ENCODE assay signal across 25 cellular contexts in the genomic region with DNA sequence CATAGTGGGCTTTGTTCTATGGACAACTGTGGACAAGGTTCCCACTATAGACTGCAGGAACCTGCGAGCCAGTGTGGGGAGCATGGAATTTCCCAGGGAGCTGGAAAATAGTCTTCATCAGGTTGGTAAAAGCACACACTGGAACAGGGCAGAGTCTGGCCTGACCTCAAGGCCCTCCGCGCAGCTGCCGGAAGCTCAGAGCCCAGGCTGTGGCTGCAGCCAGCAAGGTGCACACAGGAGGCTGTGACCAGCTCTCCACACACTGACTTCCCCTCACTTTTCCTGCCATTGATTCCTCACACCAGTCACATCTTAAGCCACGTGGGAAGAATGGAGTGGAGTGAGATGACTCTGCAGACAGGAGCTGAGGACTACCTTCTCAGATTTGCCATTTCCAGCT. TPM values are rescaled to one million over a fixed set of nuclear protein-coding genes. Genes with fewer than 3 reads are reported as not detected.
A peak's percentile ranks its signal among the peaks of the same experiment; 100 is the strongest.
DNase-seq lines count a peak whose midpoint lies in the region; FAIRE-seq and TF ChIP-seq lines count a peak whose summit lies in the region.
"Had no signal": no experiment of that assay in that cellular context is flagged by ENCODE, and none has a peak within 500 bp of the region (broad histone marks: within the 10 kb centered on the region; RNA-seq: fewer than 3 reads in every experiment).

No MANE protein-coding gene starts in this region.

- no peak overlapping the region for H3K4me3 ChIP-seq in kidney (ENCODE audit: low read length in 2 of 2)
- no peak overlapping the region for H3K4me3 ChIP-seq in spleen
- H3K4me3 ChIP-seq in tibial nerve: no peak overlapping the region
- no peak overlapping the region for H3K4me3 ChIP-seq in SJCRH30
- H3K4me3 ChIP-seq: BLaER1 treated with 17β-estradiol and CSF1 and Interleukin-3, amounts not matched to agents 10 nM and 100 nM; GM12878; GM23248; MG63; Peyer's patch had no signal

- H3K27me3 ChIP-seq in spleen (replicated peaks in 1 of 7) (peaks cover 0 to 23% (median 0%) of the 10 kb centered on the region in 7 donors), tibial nerve (no peaks in the 10 kb centered on the region), SJCRH30 (no peaks in the 10 kb centered on the region)
- H3K27me3 ChIP-seq: BLaER1 treated with 17β-estradiol and CSF1 and Interleukin-3, amounts not matched to agents 10 nM and 100 nM; MG63; Peyer's patch had no signal

- no peaks in the 10 kb centered on the region for H3K9me3 ChIP-seq in kidney (ENCODE audit: control insufficient read depth in 1 of 2, low read length in 2 of 2)
- H3K9me3 ChIP-seq in spleen: no peaks in the 10 kb centered on the region
- H3K9me3 ChIP-seq in tibial nerve: no peaks in the 10 kb centered on the region
- no peaks in the 10 kb centered on the region for H3K9me3 ChIP-seq in SJCRH30 (replicated peaks)
- H3K9me3 ChIP-seq: BLaER1 treated with 17β-estradiol and CSF1 and Interleukin-3, amounts not matched to agents 10 nM and 100 nM; MG63; Peyer's patch; SK-N-SH had no signal

- H3K4me1 ChIP-seq in kidney (ENCODE audit: control insufficient read depth in 1 of 2, insufficient read depth in 1 of 2, low read depth in 1 of 2, low read length in 2 of 2): peaks cover 28 to 31% of the 10 kb centered on the region in 2 donors
- peaks cover 0 to 8% (median 0%) of the 10 kb centered on the region in 6 donors for H3K4me1 ChIP-seq in spleen
- H3K4me1 ChIP-seq in tibial nerve: peaks cover 0 to 82% (median 27%) of the 10 kb centered on the region in 4 donors
- H3K4me1 ChIP-seq in SJCRH30: peaks cover 25% of the 10 kb centered on the region
- H3K4me1 ChIP-seq: Peyer's patch had no signal

- no peak for TF ChIP-seq EP300 in tibial nerve (IDR thresholded peaks at IDR 0.05)

- H3K36me3 ChIP-seq in kidney (ENCODE audit: control insufficient read depth in 1 of 2, insufficient read depth in 2 of 2, low read length in 2 of 2) (peaks cover 0 to 12% of the 10 kb centered on the region in 2 donors), spleen (no peaks in the 10 kb centered on the region), tibial nerve (peaks cover 0 to 3% (median 0%) of the 10 kb centered on the region in 3 donors), SJCRH30 (no peaks in the 10 kb centered on the region)
- H3K36me3 ChIP-seq: BLaER1 treated with 17β-estradiol and CSF1 and Interleukin-3, amounts not matched to agents 10 nM and 100 nM; MG63; Peyer's patch had no signal

- H3K27ac ChIP-seq in kidney (ENCODE audit: low read depth in 2 of 2, low read length in 2 of 2) (peak overlapping the region; percentile 34 to 83), spleen (no peak overlapping the region), tibial nerve (peak overlapping the region in 2 of 4 donors; percentile 12 to 80), SJCRH30 (no peak overlapping the region)
- H3K27ac ChIP-seq: BLaER1 treated with 17β-estradiol and CSF1 and Interleukin-3, amounts not matched to agents 10 nM and 100 nM; GM23248; Peyer's patch had no signal

- FAIRE-seq in kidney (lab: Jason Lieb, UNC): no peak
- FAIRE-seq: GM12878, GM19239, HTR-8/SVneo had no signal

- TF ChIP-seq POLR2A in spleen (IDR thresholded peaks at IDR 0.05): no peak
- no peak for TF ChIP-seq POLR2A in tibial nerve (IDR thresholded peaks at IDR 0.05)

- peak overlapping the region in 1 of 2 donors; percentile 8 for H3K9ac ChIP-seq in kidney (ENCODE audit: low read length in 2 of 2)
- H3K9ac ChIP-seq: BLaER1 treated with 17β-estradiol and CSF1 and Interleukin-3, amounts not matched to agents 10 nM and 100 nM; GM23248; SK-N-SH had no signal

- no peak for TF ChIP-seq CTCF in kidney (IDR thresholded peaks at IDR 0.05; ENCODE audit: borderline replicate concordance, extremely low read depth, insufficient read depth)
- no peak for TF ChIP-seq CTCF in spleen (IDR thresholded peaks at IDR 0.05 in 8 of 11, conservative IDR thresholded peaks at IDR 0.05 in 3 of 11)
- no peak for TF ChIP-seq CTCF in tibial nerve (IDR thresholded peaks at IDR 0.05)

- DNase-seq in COLO668 (lab: John Stamatoyannopoulos, UW; ENCODE audit: unreplicated experiment): peak; percentile 9
- peak; percentile 59 for DNase-seq in RPMI8226
- DNase-seq in kidney: peak; percentile 66
- peak; percentile 41 for DNase-seq in spleen
- DNase-seq in tibial nerve (ENCODE audit: low spot score in 2 of 2): no peak
- DNase-seq in activated CD8-positive, alpha-beta memory T cell treated with anti-CD3 and anti-CD28 coated beads, Interleukin-2, amount 50 U/mL, for 4 hours: no peak
- DNase-seq in SJCRH30: no peak
- DNase-seq: COR-L47; GF-D8; GM23248; HCEC 1CT; Kasumi-1; MG63; NCI-H1092; NCI-H1436 treated with DMSO at 0.1 percent for 48 hours; NCI-H2029; NCI-H2171; NCI-H446 treated with DMSO at 0.1 percent for 48 hours; NK-92 treated with Interleukin-12 subunit alpha and Interleukin-12 subunit beta, amount 100 ng/mL, for 24 hours; SK-N-SH had no signal

- intact Hi-C loops in kidney (cut with DNase I): no loop called here
- intact Hi-C loops in spleen (cut with DNase I; ENCODE audit: low total_unique reads): no loop called here

- WGBS in spleen, 5 donors: 51 to 78% (median 68%) methylated on average over 5 of the region's 5 CpGs
- 70 to 75% methylated on average over 5 of the region's 5 CpGs for WGBS in tibial nerve, 2 donors

RNA-seq across cellular contexts. Expression of gene MAL, which starts 19.1 kb away (rescaled TPM):
- 477 TPM for total RNA-seq in kidney
- polyA plus RNA-seq in kidney (ENCODE audit: insufficient read depth, low read depth, low replicate concordance): 1,006 TPM
- 10 to 100 TPM in 3 of 7 donors, 1 to 10 TPM in 4; 4.7 to 18.8 (median 8.1) TPM for total RNA-seq in spleen
- polyA plus RNA-seq in spleen: 10 to 100 TPM in 1 of 3 donors, 1 to 10 TPM in 2; 8.4 to 12.7 (median 9.0) TPM
- total RNA-seq in tibial nerve: 100 to 1,000 TPM in 2 of 4 donors, 10 to 100 TPM in 2; 60.0 to 200 (median 121) TPM
- total RNA-seq in SJCRH30 (2014; rRNA removed; shearing (Covaris generic)): not detected in 2 replicates
- total RNA-seq: GM23248 had no signal
- polyA plus RNA-seq: GM23248, SK-N-SH had no signal

Comparison
In these comparisons a context has a peak if more than half of its experiments do, and no peak if none do; other contexts are left out.
1. DNase-seq: peak in COLO668 (single experiment), RPMI8226 (single experiment), kidney (single experiment) and spleen (single experiment); none in tibial nerve (0 of 2), activated CD8-positive, alpha-beta memory T cell treated with anti-CD3 and anti-CD28 coated beads, Interleukin-2, amount 50 U/mL, for 4 hours (single experiment) and SJCRH30 (0 of 2).
2. H3K27ac ChIP-seq: peak in kidney (2 of 2); none in spleen (0 of 8) and SJCRH30 (single experiment).